ENCODE assay signal across 26 cellular contexts in genomic region chr5:80037366-80037765, GRCh38. TPM values are rescaled to one million over a fixed set of nuclear protein-coding genes. Genes with fewer than 3 reads are reported as not detected.
DNase-seq lines count a peak whose midpoint lies in the region; ATAC-seq and TF ChIP-seq lines count a peak whose summit lies in the region.
"Had no signal": no experiment of that assay in that cellular context is flagged by ENCODE, and none has a peak within 500 bp of the region (broad histone marks: within the 10 kb centered on the region; RNA-seq: fewer than 3 reads in every experiment).

No MANE protein-coding gene starts in this region.

- H3K27ac ChIP-seq in left ventricle myocardium inferior (replicated peaks), result peak overlapping the region; percentile 2
- no peak overlapping the region for H3K27ac ChIP-seq in breast epithelium
- no peak overlapping the region for H3K27ac ChIP-seq in testis
- H3K27ac ChIP-seq: epithelial cell of prostate, hepatocyte, PC-9, skin epidermis, upper lobe of left lung, VCaP had no signal

- intact Hi-C loops in left ventricle myocardium inferior (cut with micrococcal nuclease) (no loop called here), Right ventricle myocardium inferior (cut with DNase I) (loop anchor here (5.0 kb wide), 1 partner anchor 65 kb away; no protein-coding TSS in a partner anchor), breast epithelium (cut with DNase I; ENCODE audit: low total_unique reads) (no loop called here), testis (cut with DNase I; ENCODE audit: low total_unique reads) (no loop called here)

- H3K4me1 ChIP-seq in left ventricle myocardium inferior (peaks cover 4% of the 10 kb centered on the region), breast epithelium (peaks cover 0 to 3% of the 10 kb centered on the region in 2 donors), testis (no peaks in the 10 kb centered on the region)

- 82 to 85% methylated on average over 5 of the region's 5 CpGs for WGBS in testis, 2 donors

- H3K9me3 ChIP-seq in left ventricle myocardium inferior (replicated peaks) (no peaks in the 10 kb centered on the region), breast epithelium (no peaks in the 10 kb centered on the region), testis (no peaks in the 10 kb centered on the region)
- H3K9me3 ChIP-seq: upper lobe of left lung had no signal

- no peak for TF ChIP-seq POLR2A in breast epithelium (IDR thresholded peaks at IDR 0.05)
- no peak for TF ChIP-seq POLR2A in testis (IDR thresholded peaks at IDR 0.05)

- ATAC-seq in Right ventricle myocardium inferior (no peak), GM21619 (IDR thresholded peaks at IDR 0.05; ENCODE audit: unreplicated experiment) (peak; percentile 85), GM18519 (IDR thresholded peaks at IDR 0.05; ENCODE audit: low FRiP score, unreplicated experiment) (no peak)
- ATAC-seq: T-helper 17 cell had no signal

- H3K4me3 ChIP-seq in left ventricle myocardium inferior (peak overlapping the region; percentile 65), breast epithelium (no peak overlapping the region), testis (no peak overlapping the region)
- H3K4me3 ChIP-seq: hepatocyte, PC-9, skin epidermis, upper lobe of left lung had no signal

- peaks cover 45% of the 10 kb centered on the region for H3K27me3 ChIP-seq in left ventricle myocardium inferior (ENCODE audit: low read depth)
- peaks cover 0 to 34% of the 10 kb centered on the region in 2 donors for H3K27me3 ChIP-seq in breast epithelium
- H3K27me3 ChIP-seq in testis, result no peaks in the 10 kb centered on the region

- DNase-seq in left ventricle myocardium inferior (no peak), Right ventricle myocardium inferior (ENCODE audit: missing footprints) (no peak), NCI-H82 treated with DMSO at 0.1 percent for 48 hours (lab: John Stamatoyannopoulos, UW; ENCODE audit: unreplicated experiment) (peak; percentile 64), breast epithelium (ENCODE audit: low spot score in 2 of 2) (no peak), testis (no peak), C1 segment of cervical spinal cord (lab: John Stamatoyannopoulos, UW) (no peak)
- DNase-seq: activated gamma-delta T cell treated with Interleukin-2 at 50 U/mL for 16 hours; anterior cingulate cortex; CD8-positive, alpha-beta memory T cell; central memory CD4-positive, alpha-beta T cell; DMS53; GOT3; KG1; NCI-H1694 treated with DMSO at 0.1 percent for 48 hours; NCI-H2227 treated with DMSO at 0.1 percent for 48 hours; NCI-H748 treated with DMSO at 0.1 percent for 48 hours; PC-9; stimulated activated CD4-positive, alpha-beta T cell treated with anti-CD3 and anti-CD28 coated beads, Interleukin-4, amount 100 ng/mL, for 24 hours; T-helper 17 cell; upper lobe of left lung had no signal

- no peaks in the 10 kb centered on the region for H3K36me3 ChIP-seq in left ventricle myocardium inferior
- H3K36me3 ChIP-seq in breast epithelium, result no peaks in the 10 kb centered on the region
- H3K36me3 ChIP-seq in testis (ENCODE audit: low read depth, missing control alignments), result no peaks in the 10 kb centered on the region
- H3K36me3 ChIP-seq: upper lobe of left lung had no signal

- TF ChIP-seq CTCF in left ventricle myocardium inferior (IDR thresholded peaks at IDR 0.05; ENCODE audit: borderline replicate concordance) (no peak), breast epithelium (IDR thresholded peaks at IDR 0.05) (no peak), testis (IDR thresholded peaks at IDR 0.05) (no peak)

RNA-seq across cellular contexts. Expression of gene THBS4, which starts 2.2 kb away (rescaled TPM):
- total RNA-seq in left ventricle myocardium inferior (51.4 TPM), Right ventricle myocardium inferior (32.9 TPM), breast epithelium (1 to 10 TPM; 2.0 to 6.0 (median 3.5) TPM), testis (10 to 100 TPM; 14.1 to 18.3 TPM)
- polyA plus RNA-seq in testis (ENCODE audit: insufficient read depth, low read depth, low replicate concordance), result 62.5 TPM
- polyA plus RNA-seq: CD8-positive, alpha-beta memory T cell; hepatocyte had no signal

RNA-seq across cellular contexts. Expression of gene MTX3, which starts 46.3 kb away (rescaled TPM):
- total RNA-seq in left ventricle myocardium inferior (10.4 TPM), Right ventricle myocardium inferior (9.7 TPM), breast epithelium (10 to 100 TPM; 14.2 to 20.2 (median 15.1) TPM), testis (10 to 100 TPM; 17.5 to 19.4 TPM)
- 8.7 TPM for polyA plus RNA-seq in testis (ENCODE audit: insufficient read depth, low read depth, low replicate concordance)
